ENCODE assay signal across 16 cellular contexts in the genomic region with DNA sequence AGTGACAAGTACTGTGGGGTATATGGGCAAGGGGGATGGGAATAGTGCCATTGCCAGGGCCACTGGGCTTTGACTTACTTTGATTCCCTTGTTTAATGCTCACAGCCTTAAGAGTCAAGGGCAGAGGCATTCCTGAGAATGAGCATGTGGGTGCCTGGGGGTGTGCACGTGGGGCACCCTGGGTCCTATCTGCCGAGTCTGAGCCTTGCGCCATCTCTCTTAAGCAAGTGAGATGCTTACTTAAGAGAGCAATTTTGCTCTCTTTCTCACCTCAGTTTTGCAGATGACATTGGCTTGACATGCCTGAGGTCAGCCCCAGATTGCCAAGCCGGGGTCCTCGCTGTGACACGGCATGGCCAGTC. TPM values are rescaled to one million over a fixed set of nuclear protein-coding genes. Genes with fewer than 3 reads are reported as not detected.
DNase-seq lines count a peak whose midpoint lies in the region; ATAC-seq and TF ChIP-seq lines count a peak whose summit lies in the region.
"Had no signal": no experiment of that assay in that cellular context is flagged by ENCODE, and none has a peak within 500 bp of the region (broad histone marks: within the 10 kb centered on the region; RNA-seq: fewer than 3 reads in every experiment).

No MANE protein-coding gene starts in this region.

- H4K20me1 ChIP-seq in BLaER1 (no peaks in the 10 kb centered on the region), IMR-90 (ENCODE audit: insufficient read depth, low read length) (peaks cover 16% of the 10 kb centered on the region; the same call in 1 of the 2 replicates), hepatocyte (ENCODE audit: insufficient read depth, poor library complexity, severe bottlenecking) (no peaks in the 10 kb centered on the region)

- no peak overlapping the region for H2BK120ac ChIP-seq in IMR-90 (ENCODE audit: low read depth, low read length)

- no peak overlapping the region for H2BK20ac ChIP-seq in IMR-90 (ENCODE audit: low read depth, low read length)

- in situ Hi-C loops in IMR-90 (cut with MboI; ENCODE audit: low sequenced_read_pairs) = no loop called here

- H4K5ac ChIP-seq in IMR-90 (ENCODE audit: low read depth, low read length) = no peak overlapping the region

- no peak overlapping the region for H2AK9ac ChIP-seq in IMR-90 (replicated peaks; ENCODE audit: low read depth, low read length, poor library complexity)

- H2AFZ ChIP-seq in IMR-90 (replicated peaks; ENCODE audit: low read length, poor library complexity) (no peak overlapping the region), hepatocyte (peak overlapping the region; percentile 40)

- CTCF ChIA-PET in IMR-90 (lab: Yijun Ruan, JAX) = no interaction called here

- H2BK5ac ChIP-seq in IMR-90 (ENCODE audit: low read depth, low read length, poor library complexity, severe bottlenecking) = no peak overlapping the region

- dilution Hi-C loops in IMR-90 (cut with HindIII; ENCODE audit: low sequenced_read_pairs, unreplicated experiment) = no loop called here

- POLR2A ChIA-PET in IMR-90 (lab: Charles Lee; ENCODE audit: unreplicated experiment) = no interaction called here

- H4K91ac ChIP-seq in IMR-90 (ENCODE audit: insufficient read depth, low read depth, low read length) = no peak overlapping the region

- no peak overlapping the region for H3K4me3 ChIP-seq in BLaER1
- H3K4me3 ChIP-seq in IMR-90 (ENCODE audit: insufficient read depth, low read depth, low read length) = no peak overlapping the region
- H3K4me3 ChIP-seq in hepatocyte = no peak overlapping the region
- H3K4me3 ChIP-seq in sigmoid colon = no peak overlapping the region
- H3K4me3 ChIP-seq: thoracic aorta had no signal

- intact Hi-C loops in IMR-90 (cut with micrococcal nuclease) = no loop called here
- intact Hi-C loops in sigmoid colon (cut with DNase I) = no loop called here

- H3K36me3 ChIP-seq in BLaER1 = no peaks in the 10 kb centered on the region
- H3K36me3 ChIP-seq in IMR-90 (ENCODE audit: control insufficient read depth, insufficient read depth, low read length) = no peaks in the 10 kb centered on the region
- H3K36me3 ChIP-seq in hepatocyte (replicated peaks; ENCODE audit: insufficient read depth, low read depth) = no peaks in the 10 kb centered on the region
- no peaks in the 10 kb centered on the region for H3K36me3 ChIP-seq in sigmoid colon
- H3K36me3 ChIP-seq: thoracic aorta had no signal

- no peak overlapping the region for H2AK5ac ChIP-seq in IMR-90 (ENCODE audit: low read depth, low read length)

- H3K4me2 ChIP-seq in BLaER1 = peak overlapping the region; percentile 59
- H3K4me2 ChIP-seq in IMR-90 (ENCODE audit: low read depth, low read length) = no peak overlapping the region; the same call in 1 of the 2 replicates
- peak overlapping the region; percentile 57 for H3K4me2 ChIP-seq in hepatocyte
- H3K4me2 ChIP-seq: SK-N-SH had no signal

- H3K79me1 ChIP-seq in IMR-90 (ENCODE audit: low read depth in 1 of 2, low read length in 2 of 2) = no peaks in the 10 kb centered on the region

- ATAC-seq in IMR-90 (ENCODE audit: low read depth) = peak; percentile 48; the same call in 1 of the 2 replicates
- no peak for ATAC-seq in HG03460 (IDR thresholded peaks at IDR 0.05; ENCODE audit: unreplicated experiment)
- ATAC-seq in HG03469 (IDR thresholded peaks at IDR 0.05; ENCODE audit: unreplicated experiment) = no peak
- ATAC-seq: activated CD8-positive, alpha-beta memory T cell treated with anti-CD3 and anti-CD28 coated beads, Interleukin-2, amount 10 ng/mL, durations not matched to agents 7 days and 5 days had no signal

- BruUV-seq in IMR-90 (replicated peaks; lab: Mats Ljungman, UMichigan) = no TSS peak

- H3K23ac ChIP-seq in IMR-90 (ENCODE audit: low read depth, low read length) = no peak overlapping the region

- WGBS in IMR-90 (ENCODE audit: extremely low coverage in 2 of 2, insufficient read length in 1 of 2), 2 experiments = 100% methylated on average over 1 of the region's 6 CpGs; no CpG with 5 or more reads in 1 of the 2 experiments
- WGBS in hepatocyte (ENCODE audit: low lambda C conversion rate, missing lambda C conversion rate) = 88% methylated on average over 6 of the region's 6 CpGs
- WGBS in sigmoid colon, 2 donors = 92% methylated on average over 6 of the region's 6 CpGs

- 0 out of 2 replicates have a peak overlapping the region, but pooled peaks have one; percentile 30 for H3K27ac ChIP-seq in BLaER1
- H3K27ac ChIP-seq in IMR-90 (ENCODE audit: insufficient read depth, low read length) = no peak overlapping the region
- peak overlapping the region; percentile 68 for H3K27ac ChIP-seq in hepatocyte
- peak overlapping the region in 3 of 4 donors; percentile 20 to 50 (median 42) for H3K27ac ChIP-seq in sigmoid colon
- H3K27ac ChIP-seq: thoracic aorta had no signal

- TF ChIP-seq POLR2A in IMR-90 (IDR thresholded peaks at IDR 0.05; ENCODE audit: low read depth, low read length) (no peak), sigmoid colon (IDR thresholded peaks at IDR 0.05) (no peak)

- peaks cover 64% of the 10 kb centered on the region for H3K4me1 ChIP-seq in BLaER1
- peaks cover 4% of the 10 kb centered on the region; the same call in 1 of the 2 replicates for H3K4me1 ChIP-seq in IMR-90 (ENCODE audit: control insufficient read depth, insufficient read depth, low read length)
- H3K4me1 ChIP-seq in hepatocyte (ENCODE audit: insufficient read depth) = peaks cover 12% of the 10 kb centered on the region
- peaks cover 0 to 44% (median 28%) of the 10 kb centered on the region in 4 donors for H3K4me1 ChIP-seq in sigmoid colon
- H3K4me1 ChIP-seq: Caco-2 had no signal

- H3K56ac ChIP-seq in IMR-90 (ENCODE audit: extremely low read depth, insufficient read depth, low read length) = no peak overlapping the region

- no peak overlapping the region for H2BK15ac ChIP-seq in IMR-90 (ENCODE audit: low read depth, low read length)

- no peak overlapping the region for H3K4ac ChIP-seq in IMR-90 (ENCODE audit: low read depth, low read length)

- TF ChIP-seq RAD21 in IMR-90 (IDR thresholded peaks at IDR 0.05; ENCODE audit: low read length) = no peak

- TF ChIP-seq CTCF in IMR-90 (conservative IDR thresholded peaks at IDR 0.05; ENCODE audit: low read depth, low read length) (no peak), hepatocyte (IDR thresholded peaks at IDR 0.05; ENCODE audit: poor library complexity) (no peak), sigmoid colon (IDR thresholded peaks at IDR 0.05) (no peak)

- no peaks in the 10 kb centered on the region for H3K9me2 ChIP-seq in hepatocyte (replicated peaks; ENCODE audit: insufficient read depth)
- H3K9me2 ChIP-seq: SK-N-SH had no signal

- H3K14ac ChIP-seq in IMR-90 (replicated peaks; ENCODE audit: low read depth, low read length) = no peak overlapping the region

- TF ChIP-seq EP300 in sigmoid colon (IDR thresholded peaks at IDR 0.05) = no peak

- H4K8ac ChIP-seq in IMR-90 (ENCODE audit: low read depth in 2 of 2, low read length in 2 of 2) = no peak overlapping the region

- H3K9ac ChIP-seq in BLaER1 (no peak overlapping the region), IMR-90 (ENCODE audit: low read depth, low read length) (no peak overlapping the region)
- H3K9ac ChIP-seq: SK-N-SH had no signal

- H3K27me3 ChIP-seq in BLaER1 = no peaks in the 10 kb centered on the region
- no peaks in the 10 kb centered on the region for H3K27me3 ChIP-seq in IMR-90 (ENCODE audit: control insufficient read depth, insufficient read depth, low read length)
- no peaks in the 10 kb centered on the region for H3K27me3 ChIP-seq in hepatocyte
- no peaks in the 10 kb centered on the region for H3K27me3 ChIP-seq in sigmoid colon

- no peak overlapping the region for H3K18ac ChIP-seq in IMR-90 (ENCODE audit: low read depth, low read length)

- H3K9me1 ChIP-seq in IMR-90 (ENCODE audit: insufficient read depth, low read length) = no peaks in the 10 kb centered on the region

- DNase-seq in IMR-90 (no peak), hepatocyte (ENCODE audit: low spot score) (no peak), sigmoid colon (no peak), T1000 (lab: John Stamatoyannopoulos, UW) (no peak)
- DNase-seq: activated CD8-positive, alpha-beta memory T cell treated with anti-CD3 and anti-CD28 coated beads, Interleukin-2, amount 10 ng/mL, durations not matched to agents 7 days and 5 days; Caco-2; dermis blood vessel endothelial cell; foreskin melanocyte; H9; NCI-H1694 treated with DMSO at 0.1 percent for 48 hours; SK-N-SH; stimulated activated CD4-positive, alpha-beta T cell treated with anti-CD3 and anti-CD28 coated beads, Interleukin-15, amount 100 ng/mL, for 24 hours had no signal

- H3K79me2 ChIP-seq in hepatocyte = no peaks in the 10 kb centered on the region

- H3K9me3 ChIP-seq in BLaER1 (no peaks in the 10 kb centered on the region), IMR-90 (ENCODE audit: control insufficient read depth, insufficient read depth, low read length) (no peaks in the 10 kb centered on the region), hepatocyte (ENCODE audit: low read depth) (no peaks in the 10 kb centered on the region), sigmoid colon (no peaks in the 10 kb centered on the region)
- H3K9me3 ChIP-seq: Caco-2, SK-N-SH, thoracic aorta had no signal

TF ChIP-seq in IMR-90, 13 proteins besides CTCF, POLR2A, EP300 and RAD21:
- TF ChIP-seq CHD1 (IDR thresholded peaks at IDR 0.05; ENCODE audit: low read depth, low read length) = no peak
- TF ChIP-seq CEBPB (IDR thresholded peaks at IDR 0.05; ENCODE audit: low read depth, low read length) = 0 out of 2 replicates have a peak, but pooled peaks have one; percentile 3
- no peak for TF ChIP-seq FOS (IDR thresholded peaks at IDR 0.05; ENCODE audit: low read depth, low read length)

RNA-seq across cellular contexts. Expression of a gene that starts 28.6 kb away (rescaled TPM):
- 5.6 and 6.1 TPM in 2 replicates for total RNA-seq in IMR-90 (2012; rRNA removed)
- polyA plus RNA-seq in IMR-90 (2012; rRNA removed) = 17.2 and 20.4 TPM in 2 replicates
- 12.2 and 16.5 TPM in 2 replicates for polyA plus RNA-seq in IMR-90 (2012; cell fraction: cytosol; rRNA removed)
- 27.8 and 42.5 TPM in 2 replicates for polyA plus RNA-seq in IMR-90 (2012; cell fraction: nucleus; rRNA removed; ENCODE audit: low replicate concordance)
- 23.6 and 31.0 TPM in 2 replicates for total RNA-seq in hepatocyte
- polyA plus RNA-seq in hepatocyte = 11.1 and 11.6 TPM in 2 replicates
- total RNA-seq in sigmoid colon = 10 to 100 TPM; 20.1 to 50.7 (median 39.9) TPM
- 10 to 100 TPM; 25.8 to 52.4 (median 34.7) TPM for polyA plus RNA-seq in sigmoid colon
